In the genomic region with DNA sequence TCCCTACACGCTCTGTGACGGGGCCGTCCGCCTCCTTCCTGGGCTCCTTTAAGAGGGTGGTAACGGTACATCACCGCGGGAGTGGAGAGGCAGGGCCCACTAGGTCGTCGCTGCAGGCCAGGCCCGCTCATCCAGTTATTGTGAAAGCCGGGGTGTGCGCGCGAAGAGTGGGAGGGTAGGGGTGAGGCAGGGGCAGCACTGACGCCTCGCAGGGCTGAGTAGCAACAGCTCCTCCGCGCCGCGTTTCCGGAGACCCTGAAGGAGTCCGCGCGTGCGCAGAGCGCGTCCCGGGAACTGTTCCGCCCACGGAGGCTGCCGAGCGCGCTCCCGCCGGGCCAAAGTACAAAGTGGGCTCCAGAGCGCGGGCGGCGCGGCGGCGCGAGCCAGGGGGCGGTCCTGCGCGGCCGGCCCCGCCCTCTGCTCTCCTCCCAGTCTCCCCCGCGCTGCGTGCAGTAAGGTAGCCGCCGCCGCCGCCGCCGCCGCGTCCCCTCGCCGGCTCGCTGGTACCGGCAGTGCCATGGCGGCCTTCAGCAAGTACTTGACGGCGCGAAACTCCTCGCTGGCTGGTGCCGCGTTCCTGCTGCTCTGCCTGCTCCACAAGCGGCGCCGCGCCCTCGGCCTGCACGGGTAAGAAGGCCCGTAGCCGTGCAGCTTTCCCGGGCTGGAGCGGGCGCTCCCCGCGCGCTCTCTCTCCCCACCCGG, we compare ENCODE assay signal across 7 cellular contexts.
A peak's percentile ranks its signal among the peaks of the same experiment; 100 is the strongest.
DNase-seq lines count a peak whose midpoint lies in the region; ATAC-seq and TF ChIP-seq lines count a peak whose summit lies in the region.

Gene ABCD3, plus strand, starts transcription at position 428 of the 702 bp plus-strand sequence. Its CDS starts 90 bp downstream, at position 518.

- ATAC-seq in GM18517 (IDR thresholded peaks at IDR 0.05; ENCODE audit: unreplicated experiment), result peak; percentile 93
- ATAC-seq in HG03039 (IDR thresholded peaks at IDR 0.05; ENCODE audit: unreplicated experiment), result peak; percentile 93

- no peak for TF ChIP-seq CTCF in retinal pigment epithelial cell (conservative IDR thresholded peaks at IDR 0.05; ENCODE audit: low read depth, low read length)

- H3K4me3 ChIP-seq in retinal pigment epithelial cell (ENCODE audit: low read length), result peak within 1 kb of the TSS; percentile 87

- DNase-seq in NCI-H2081 treated with DMSO at 0.1 percent for 48 hours (lab: John Stamatoyannopoulos, UW) (peak; percentile 69), T1000 (lab: John Stamatoyannopoulos, UW) (peak; percentile 98), astrocyte of the hippocampus (ENCODE audit: low read depth, low spot score) (peak; percentile 99), hippocampal formation (lab: John Stamatoyannopoulos, UW) (peak; percentile 93 to 95), retinal pigment epithelial cell (ENCODE audit: low read depth) (peak; percentile 69)

Comparison
In these comparisons a context has a peak if more than half of its experiments do, and no peak if none do; other contexts are left out.
1. Peak in every context shown above with its lines: DNase-seq, ATAC-seq and H3K4me3 ChIP-seq.